ENCODE assay signal across 22 cellular contexts in the genomic region with DNA sequence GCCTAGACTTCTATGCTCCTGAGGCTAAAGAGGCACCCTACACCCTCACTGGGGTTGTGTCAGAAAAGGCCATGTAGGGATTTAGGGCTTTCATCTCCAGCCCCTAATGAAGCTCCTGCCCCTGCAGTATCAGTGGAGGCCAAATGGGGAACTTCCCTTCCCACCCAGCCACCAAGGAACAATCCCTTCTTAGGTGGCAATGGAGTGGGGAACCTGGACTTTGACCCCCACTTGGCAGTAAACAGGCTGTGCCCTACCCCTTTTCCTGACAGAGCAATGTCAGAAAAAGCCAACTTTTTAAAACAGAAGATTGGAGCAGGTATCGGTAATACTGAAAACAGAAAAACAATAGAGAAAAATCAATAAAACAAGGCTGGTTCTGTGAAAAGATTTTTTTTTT.
"Had no signal": no experiment of that assay in that cellular context is flagged by ENCODE, and none has a peak within 500 bp of the region (broad histone marks: within the 10 kb centered on the region; RNA-seq: fewer than 3 reads in every experiment).

No MANE protein-coding gene starts in this region.

- H3K36me3 ChIP-seq: esophagus squamous epithelium, gastroesophageal sphincter, lower lobe of right lung, suprapubic skin, thyroid gland, upper lobe of right lung, vagina had no signal

- H3K4me3 ChIP-seq: esophagus squamous epithelium, gastroesophageal sphincter, left lung, lower lobe of right lung, suprapubic skin, thyroid gland, upper lobe of right lung, vagina had no signal

- H3K4me1 ChIP-seq: esophagus squamous epithelium, gastroesophageal sphincter, left lung, lower lobe of right lung, suprapubic skin, upper lobe of right lung, vagina had no signal

- DNase-seq: dermis blood vessel endothelial cell; esophagus squamous epithelium; foreskin fibroblast; glutamatergic neuron; islet precursor cell; left lung; lower lobe of right lung; naive B cell; nephron progenitor cell; posterior cingulate gyrus; right cardiac atrium; stimulated activated CD4-positive, alpha-beta T cell treated with anti-CD3 and anti-CD28 coated beads, Interleukin-4, amount 100 ng/mL, for 1 hour; stimulated activated CD8-positive, alpha-beta memory T cell treated with anti-CD3 and anti-CD28 coated beads, Interleukin-4, amount 100 ng/mL, for 48 hours; stimulated activated naive CD8-positive, alpha-beta T cell treated with anti-CD3 and anti-CD28 coated beads, Interleukin-15, Interleukin-2, amounts not matched to agents 100 U/mL and 50 U/mL, for 24 hours; thyroid gland; upper lobe of right lung had no signal

- ATAC-seq: gastroesophageal sphincter; left lung; lower lobe of right lung; right cardiac atrium; stimulated activated effector memory CD8-positive, alpha-beta T cell treated with anti-CD3 and anti-CD28 coated beads, Interleukin-12 subunit alpha, Interleukin-12 subunit beta, amount 100 ng/mL, for 72 hours; stimulated activated naive CD8-positive, alpha-beta T cell treated with anti-CD3 and anti-CD28 coated beads, Interleukin-15, Interleukin-2, amounts not matched to agents 100 U/mL and 50 U/mL, for 24 hours; upper lobe of right lung had no signal

- H3K9me3 ChIP-seq: esophagus squamous epithelium, gastroesophageal sphincter, left lung, lower lobe of right lung, neutrophil, suprapubic skin, thyroid gland, upper lobe of right lung, vagina had no signal

- H3K27ac ChIP-seq: esophagus squamous epithelium, gastroesophageal sphincter, left lung, lower lobe of right lung, neutrophil, suprapubic skin, thyroid gland, upper lobe of right lung, vagina had no signal

- H3K27me3 ChIP-seq: esophagus squamous epithelium, gastroesophageal sphincter, left lung, neutrophil, suprapubic skin, thyroid gland, upper lobe of right lung, vagina had no signal

- FAIRE-seq: colon had no signal
